In the genomic region with DNA sequence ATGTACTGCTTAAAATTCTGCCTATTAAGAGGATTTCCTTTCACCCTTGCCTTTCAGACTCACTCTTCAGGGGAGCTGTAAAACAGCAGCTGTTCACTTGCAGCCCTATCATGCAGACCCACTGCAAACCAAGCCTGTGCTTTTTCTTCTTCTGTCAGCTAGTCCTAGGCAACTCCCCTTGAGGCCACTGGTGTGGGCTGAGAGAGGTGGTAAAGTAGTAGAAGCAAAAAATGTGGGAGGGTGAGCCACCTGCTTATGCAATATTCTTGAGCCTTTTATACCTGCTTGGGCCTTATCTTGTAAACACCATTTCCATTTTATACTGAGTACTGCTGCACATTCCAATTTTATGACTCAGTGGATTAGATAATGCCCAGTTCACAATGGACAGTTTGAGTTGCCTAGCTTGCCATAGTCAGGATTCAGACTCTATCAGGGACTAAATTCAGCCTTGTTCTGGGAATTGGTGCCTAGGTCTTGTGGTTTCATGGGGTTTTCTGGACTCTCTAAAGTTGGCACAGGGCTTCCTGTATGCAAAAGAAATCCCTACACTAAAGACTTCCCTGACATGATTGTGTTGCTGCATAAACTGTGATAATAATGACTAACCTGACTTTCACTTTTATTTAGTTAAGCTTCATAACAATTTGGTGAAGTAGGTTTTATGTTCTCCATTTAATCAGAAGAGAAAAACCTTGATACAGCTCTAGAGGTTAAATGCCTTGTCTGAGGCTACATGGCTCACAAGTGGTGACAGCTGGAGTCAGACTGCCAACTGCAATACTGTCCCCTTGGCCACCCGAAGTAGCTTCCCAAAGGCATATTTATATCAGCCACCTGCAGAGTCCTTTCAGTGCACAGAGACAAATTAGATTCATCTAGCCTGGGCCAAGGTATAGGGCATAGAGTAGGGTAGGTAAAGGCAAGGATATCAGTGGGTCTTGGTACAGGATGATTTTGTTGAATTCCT, we compare ENCODE assay signal across 1 cellular context.
TF ChIP-seq lines count a peak whose summit lies in the region.

No MANE protein-coding gene starts in this region.

TF ChIP-seq in GM12878, 131 proteins besides CTCF, POLR2A, EP300 and RAD21 (continued from another document):
- TF ChIP-seq TCF7 (IDR thresholded peaks at IDR 0.05; ENCODE audit: borderline replicate concordance), result no peak
- no peak for TF ChIP-seq RCOR1 (conservative IDR thresholded peaks at IDR 0.05; ENCODE audit: low read depth, low read length)
- TF ChIP-seq ATF3 (IDR thresholded peaks at IDR 0.05; ENCODE audit: borderline replicate concordance, extremely low read depth, low read depth, low read length), result no peak
